7 cellular contexts compared by ENCODE assay signal in genomic region chr19:57934820-57935665, GRCh38. TPM values are rescaled to one million over a fixed set of nuclear protein-coding genes. Genes with fewer than 3 reads are reported as not detected.
DNase-seq lines count a peak whose midpoint lies in the region; ATAC-seq and TF ChIP-seq lines count a peak whose summit lies in the region.

Gene ZNF418 (minus strand): TSS chr19:57935402. CDS start chr19:57933822, 1,580 bp downstream.

- peaks cover 11% of the 10 kb centered on the region for H3K27me3 ChIP-seq in neutrophil
- H3K27me3 ChIP-seq in aorta (ENCODE audit: control insufficient read depth in 1 of 2, insufficient read depth in 2 of 2, low read length in 1 of 2), result no peaks in the 10 kb centered on the region

- POLR2A ChIA-PET in activated naive CD8-positive, alpha-beta T cell treated with anti-CD3 and anti-CD28 coated beads, Interleukin-2, amount 10 ng/mL, durations not matched to agents 7 days and 5 days (lab: Charles Lee), result interaction anchor here (1.0 to 1.8 kb wide), 7 partner anchors 9 to 189 kb away, joined by 3 to 8 read pairs (median 3); partner anchors contain the start of genes ZNF417, ZNF606, ZNF776 and ZSCAN18

- H3K9me3 ChIP-seq in neutrophil, result peaks cover 41% of the 10 kb centered on the region
- H3K9me3 ChIP-seq in aorta (ENCODE audit: control insufficient read depth, low read length), result peaks cover 21% of the 10 kb centered on the region

- H3K36me3 ChIP-seq in neutrophil (no peaks in the 10 kb centered on the region), aorta (ENCODE audit: control insufficient read depth in 1 of 2, insufficient read depth in 2 of 2, low read length in 1 of 2) (peaks cover 0 to 2% of the 10 kb centered on the region in 2 donors)

- no peak for TF ChIP-seq CTCF in neutrophil (IDR thresholded peaks at IDR 0.05)

- H3K4me1 Mint-ChIP-seq in activated naive CD8-positive, alpha-beta T cell treated with anti-CD3 and anti-CD28 coated beads, Interleukin-2, amount 10 ng/mL, durations not matched to agents 7 days and 5 days, result peaks cover 9% of the 10 kb centered on the region

- H3K27ac ChIP-seq in neutrophil (no peak within 1 kb of the TSS), aorta (ENCODE audit: low read depth in 1 of 2, low read length in 2 of 2) (no peak within 1 kb of the TSS)

- intact Hi-C loops in Right ventricle myocardium inferior (cut with DNase I) (no loop called here), aorta (cut with DNase I) (no loop called here)

- peaks cover 6 to 8% of the 10 kb centered on the region in 2 experiments for H3K4me1 ChIP-seq in neutrophil (ENCODE audit: control insufficient read depth in 1 of 2, insufficient read depth in 1 of 2, low read depth in 1 of 2, low read length in 1 of 2)
- no peaks in the 10 kb centered on the region for H3K4me1 ChIP-seq in aorta (ENCODE audit: control insufficient read depth in 1 of 2, insufficient read depth in 2 of 2, low read length in 2 of 2)

- ATAC-seq in activated naive CD8-positive, alpha-beta T cell treated with anti-CD3 and anti-CD28 coated beads, Interleukin-2, amount 10 ng/mL, durations not matched to agents 7 days and 5 days (ENCODE audit: low read depth), result peak; percentile 93
- ATAC-seq in Right ventricle myocardium inferior (peak; percentile 96), aorta (ENCODE audit: low FRiP score) (peak; percentile 89), GM18519 (IDR thresholded peaks at IDR 0.05; ENCODE audit: low FRiP score, unreplicated experiment) (no peak)

- peak within 1 kb of the TSS; percentile 96 for H3K27ac Mint-ChIP-seq in activated naive CD8-positive, alpha-beta T cell treated with anti-CD3 and anti-CD28 coated beads, Interleukin-2, amount 10 ng/mL, durations not matched to agents 7 days and 5 days

- WGBS in aorta, 2 donors, result 1 to 2% methylated on average over 54 of the region's 54 CpGs

- peaks cover 81% of the 10 kb centered on the region for H3K36me3 Mint-ChIP-seq in activated naive CD8-positive, alpha-beta T cell treated with anti-CD3 and anti-CD28 coated beads, Interleukin-2, amount 10 ng/mL, durations not matched to agents 7 days and 5 days

- H3K4me3 Mint-ChIP-seq in activated naive CD8-positive, alpha-beta T cell treated with anti-CD3 and anti-CD28 coated beads, Interleukin-2, amount 10 ng/mL, durations not matched to agents 7 days and 5 days, result peak within 1 kb of the TSS; percentile 94

- H3K27me3 Mint-ChIP-seq in activated naive CD8-positive, alpha-beta T cell treated with anti-CD3 and anti-CD28 coated beads, Interleukin-2, amount 10 ng/mL, durations not matched to agents 7 days and 5 days, result no peaks in the 10 kb centered on the region

- peak; percentile 94 for DNase-seq in NCI-H82 (lab: John Stamatoyannopoulos, UW)
- DNase-seq in activated naive CD8-positive, alpha-beta T cell treated with anti-CD3 and anti-CD28 coated beads, Interleukin-2, amount 10 ng/mL, durations not matched to agents 7 days and 5 days, result peak; percentile 69
- DNase-seq in Right ventricle myocardium inferior (ENCODE audit: missing footprints), result peak; percentile 74
- DNase-seq in aorta, result peak in 1 of 2 donors; percentile 51

- peak; percentile 32 for TF ChIP-seq POLR2A in GM19193 (IDR thresholded peaks at IDR 0.05; ENCODE audit: extremely low read depth, insufficient read depth, insufficient read length)

- H3K9me3 Mint-ChIP-seq in activated naive CD8-positive, alpha-beta T cell treated with anti-CD3 and anti-CD28 coated beads, Interleukin-2, amount 10 ng/mL, durations not matched to agents 7 days and 5 days, result peaks cover 32% of the 10 kb centered on the region

- H3K4me3 ChIP-seq in neutrophil (ENCODE audit: low read depth in 1 of 2, low read length in 1 of 2) (peak within 1 kb of the TSS; percentile 44 to 63), aorta (ENCODE audit: low read length in 2 of 2) (no peak within 1 kb of the TSS)

RNA-seq across cellular contexts. Expression of gene ZNF418, which starts in this region (rescaled TPM):
- total RNA-seq in activated naive CD8-positive, alpha-beta T cell treated with anti-CD3 and anti-CD28 coated beads, Interleukin-2, amount 10 ng/mL, durations not matched to agents 7 days and 5 days, result 10 to 100 TPM; 14.8 to 16.8 TPM
- total RNA-seq in Right ventricle myocardium inferior, result 11.0 TPM
- total RNA-seq in aorta, result 10 to 100 TPM in 1 of 2 donors, 1 to 10 TPM in 1; 5.2 to 10.1 TPM
- polyA plus RNA-seq in aorta, result 1 to 10 TPM; 1.6 to 4.9 TPM

Comparison
In these comparisons a context has a peak if more than half of its experiments do, and no peak if none do; other contexts are left out.
1. H3K4me3 ChIP-seq: peak in neutrophil (2 of 2); none in aorta (0 of 2).